Comparison of ENCODE assay signal across 24 cellular contexts in genomic region chr7:42747073-42747472, GRCh38.
DNase-seq lines count a peak whose midpoint lies in the region; FAIRE-seq and TF ChIP-seq lines count a peak whose summit lies in the region.
"Had no signal": no experiment of that assay in that cellular context is flagged by ENCODE, and none has a peak within 500 bp of the region (broad histone marks: within the 10 kb centered on the region; RNA-seq: fewer than 3 reads in every experiment).

No MANE protein-coding gene starts in this region.

- 94% methylated on average over 1 of the region's 2 CpGs for WGBS in mesenchymal stem cell
- WGBS in mesendoderm (ENCODE audit: extremely low coverage, insufficient coverage, low lambda C conversion rate), result 100% methylated on average over 1 of the region's 2 CpGs

- H2BK12ac ChIP-seq in mesenchymal stem cell (ENCODE audit: low read length in 2 of 2), result no peak overlapping the region

- no peak overlapping the region for H2AFZ ChIP-seq in endothelial cell of umbilical vein (ENCODE audit: low read depth, low read length)
- H2AFZ ChIP-seq in mesenchymal stem cell (ENCODE audit: low read depth, low read length), result no peak overlapping the region

- H4K20me1 ChIP-seq in endothelial cell of umbilical vein (replicated peaks; ENCODE audit: control insufficient read depth, extremely low read depth, insufficient read depth, low read length), result no peaks in the 10 kb centered on the region

- no peaks in the 10 kb centered on the region for H3K79me1 ChIP-seq in mesenchymal stem cell (replicated peaks; ENCODE audit: low read length, poor library complexity, severe bottlenecking)
- no peaks in the 10 kb centered on the region for H3K79me1 ChIP-seq in mesendoderm (ENCODE audit: low read length)

- no TSS peak for BruUV-seq in endothelial cell of umbilical vein (replicated peaks; lab: Mats Ljungman, UMichigan)

- H3K9me3 ChIP-seq in endothelial cell of umbilical vein (replicated peaks; ENCODE audit: control insufficient read depth, insufficient read depth, low read length) (no peaks in the 10 kb centered on the region), mesenchymal stem cell (ENCODE audit: control insufficient read depth, low read length) (peaks cover 4% of the 10 kb centered on the region)
- H3K9me3 ChIP-seq: BE2C had no signal

- H3K27ac ChIP-seq in endothelial cell of umbilical vein (ENCODE audit: insufficient read depth, low read depth, low read length), result no peak overlapping the region
- no peak overlapping the region for H3K27ac ChIP-seq in mesenchymal stem cell (ENCODE audit: low read length, poor library complexity, severe bottlenecking)
- H3K27ac ChIP-seq in mesendoderm (ENCODE audit: low read depth, low read length), result no peak overlapping the region
- H3K27ac ChIP-seq: 22Rv1, KMS-11 had no signal

- no peak overlapping the region for H3K56ac ChIP-seq in mesendoderm (ENCODE audit: low read length)

- H3K4me1 ChIP-seq in endothelial cell of umbilical vein (ENCODE audit: control insufficient read depth, extremely low read depth, insufficient read depth, low read length) (no peaks in the 10 kb centered on the region), mesenchymal stem cell (ENCODE audit: control insufficient read depth, insufficient read depth, low read depth, low read length) (no peaks in the 10 kb centered on the region), mesendoderm (ENCODE audit: control insufficient read depth, low read depth, low read length) (no peaks in the 10 kb centered on the region)
- H3K4me1 ChIP-seq: BE2C had no signal

- H3K23ac ChIP-seq in mesenchymal stem cell (ENCODE audit: low read length in 2 of 2), result no peak overlapping the region
- H3K23ac ChIP-seq in mesendoderm (ENCODE audit: low read length), result no peak overlapping the region

- H2AK5ac ChIP-seq in mesenchymal stem cell (ENCODE audit: low read length, severe bottlenecking) (no peak overlapping the region), mesendoderm (ENCODE audit: low read length) (no peak overlapping the region)

- H2BK5ac ChIP-seq in mesenchymal stem cell (ENCODE audit: low read depth, low read length, poor library complexity, severe bottlenecking) (no peak overlapping the region), mesendoderm (ENCODE audit: low read length) (no peak overlapping the region)

- FAIRE-seq in endothelial cell of umbilical vein (lab: Jason Lieb, UNC), result no peak
- FAIRE-seq: GM19239, HTR-8/SVneo had no signal

- no peak overlapping the region for H4K5ac ChIP-seq in mesendoderm (ENCODE audit: low read length)

- POLR2A ChIA-PET in endothelial cell of umbilical vein (lab: Charles Lee), result no interaction called here

- H3K9me1 ChIP-seq in endothelial cell of umbilical vein (replicated peaks; ENCODE audit: control insufficient read depth, extremely low read depth, insufficient read depth, low read length), result no peaks in the 10 kb centered on the region

- no peak overlapping the region for H2BK120ac ChIP-seq in mesenchymal stem cell (ENCODE audit: low read depth, low read length)
- no peak overlapping the region for H2BK120ac ChIP-seq in mesendoderm (ENCODE audit: low read depth, low read length)

- H2BK15ac ChIP-seq in mesenchymal stem cell (ENCODE audit: low read depth, poor library complexity, severe bottlenecking) (no peak overlapping the region), mesendoderm (replicated peaks; ENCODE audit: low read depth) (no peak overlapping the region)

- CTCF ChIA-PET in endothelial cell of umbilical vein (lab: Charles Lee), result interaction anchor here (1.2 to 1.3 kb wide), 2 partner anchors 11 to 96 kb away, joined by 3 to 4 read pairs; no protein-coding TSS in a partner anchor

- H3K4me2 ChIP-seq in endothelial cell of umbilical vein (ENCODE audit: insufficient read depth, low read length) (no peak overlapping the region), mesenchymal stem cell (ENCODE audit: low read length, poor library complexity, severe bottlenecking) (no peak overlapping the region), mesendoderm (ENCODE audit: low read length) (no peak overlapping the region)
- H3K4me2 ChIP-seq: KMS-11 had no signal

- no peak for TF ChIP-seq POLR2A in endothelial cell of umbilical vein (IDR thresholded peaks at IDR 0.05; ENCODE audit: low read depth, low read length)

- H3K36me3 ChIP-seq in endothelial cell of umbilical vein (ENCODE audit: control insufficient read depth in 2 of 2, extremely low read depth in 1 of 2, insufficient read depth in 2 of 2, low read length in 2 of 2) (no peaks in the 10 kb centered on the region), mesenchymal stem cell (ENCODE audit: control insufficient read depth in 1 of 2, insufficient read depth in 2 of 2, low read depth in 1 of 2, low read length in 2 of 2) (no peaks in the 10 kb centered on the region), mesendoderm (ENCODE audit: control insufficient read depth, insufficient read depth, low read length) (no peaks in the 10 kb centered on the region)
- H3K36me3 ChIP-seq: BE2C had no signal

- H3K79me2 ChIP-seq in endothelial cell of umbilical vein (ENCODE audit: control insufficient read depth, insufficient read depth, low read length) (no peaks in the 10 kb centered on the region), mesendoderm (ENCODE audit: control insufficient read depth, insufficient read depth, low read length) (no peaks in the 10 kb centered on the region)

- DNase-seq in DMS53 (lab: John Stamatoyannopoulos, UW) (peak; percentile 61), DMS53 treated with DMSO at 0.1 percent for 48 hours (lab: John Stamatoyannopoulos, UW; ENCODE audit: unreplicated experiment) (no peak), NAMALWA (ENCODE audit: low spot score) (peak; percentile 35), endothelial cell of umbilical vein (ENCODE audit: low read depth, low spot score) (no peak), mesenchymal stem cell (peak; percentile 22), NCI-H2029 (lab: John Stamatoyannopoulos, UW) (no peak), mesendoderm (no peak), HUDEP-2 (lab: John Stamatoyannopoulos, UW; ENCODE audit: unreplicated experiment in 76 of 76) (no peak)
- DNase-seq: BE2C; Calu3; CD8-positive, alpha-beta memory T cell; IMR-90; NCI-H1105; NCI-H1436 treated with DMSO at 0.1 percent for 48 hours; NCI-H2081; NCI-H2171 treated with DMSO at 0.1 percent for 48 hours; NCI-H524; NCI-H82; NK-92 treated with Interleukin-12 subunit alpha and Interleukin-12 subunit beta, amount 100 ng/mL, for 24 hours; PC-3 had no signal

- H4K8ac ChIP-seq in mesenchymal stem cell (ENCODE audit: low read length) (no peak overlapping the region), mesendoderm (ENCODE audit: low read depth, low read length) (no peak overlapping the region)

- no peak overlapping the region for H3K4ac ChIP-seq in mesenchymal stem cell (ENCODE audit: low read depth in 1 of 2, low read length in 2 of 2)
- H3K4ac ChIP-seq in mesendoderm (ENCODE audit: low read depth, low read length), result no peak overlapping the region

- no peak overlapping the region for H4K91ac ChIP-seq in mesenchymal stem cell (ENCODE audit: low read length)

- no peak for TF ChIP-seq CTCF in endothelial cell of umbilical vein (IDR thresholded peaks at IDR 0.05; ENCODE audit: extremely low read depth in 1 of 2, insufficient read depth in 1 of 2, low read depth in 1 of 2, low read length in 2 of 2)

- H3K4me3 ChIP-seq in endothelial cell of umbilical vein (replicated peaks in 1 of 3; ENCODE audit: insufficient read depth in 1 of 3, low read depth in 1 of 3, low read length in 3 of 3) (no peak overlapping the region), mesenchymal stem cell (ENCODE audit: insufficient read depth in 1 of 2, low read depth in 1 of 2, low read length in 2 of 2) (no peak overlapping the region), mesendoderm (ENCODE audit: low read length) (no peak overlapping the region)

- H3K9ac ChIP-seq in endothelial cell of umbilical vein (replicated peaks; ENCODE audit: extremely low read depth, insufficient read depth, low read length) (no peak overlapping the region), mesenchymal stem cell (ENCODE audit: low read length) (no peak overlapping the region), mesendoderm (ENCODE audit: low read length) (no peak overlapping the region)
- H3K9ac ChIP-seq: KMS-11 had no signal

- no peaks in the 10 kb centered on the region for H3K27me3 ChIP-seq in endothelial cell of umbilical vein (ENCODE audit: control insufficient read depth in 2 of 2, insufficient read depth in 2 of 2, low read length in 2 of 2)
- H3K27me3 ChIP-seq in mesenchymal stem cell (ENCODE audit: control insufficient read depth in 1 of 2, insufficient read depth in 1 of 2, low read length in 2 of 2), result no peaks in the 10 kb centered on the region
- no peaks in the 10 kb centered on the region for H3K27me3 ChIP-seq in mesendoderm (ENCODE audit: insufficient read depth, low read length, poor library complexity)
- H3K27me3 ChIP-seq: BE2C had no signal

- no peak overlapping the region for H3K14ac ChIP-seq in mesenchymal stem cell (ENCODE audit: low read length in 2 of 2)

- dilution Hi-C loops in endothelial cell of umbilical vein (cut with MboI; ENCODE audit: extremely low pct_ligation_motif_present, low sequenced_read_pairs), result no loop called here

- no peak overlapping the region for H3K18ac ChIP-seq in mesenchymal stem cell (ENCODE audit: low read depth in 1 of 2, low read length in 2 of 2)
- H3K18ac ChIP-seq in mesendoderm (ENCODE audit: low read length), result no peak overlapping the region

- intact Hi-C loops in endothelial cell of umbilical vein (cut with micrococcal nuclease), result no loop called here

TF ChIP-seq in endothelial cell of umbilical vein, 7 proteins besides CTCF, POLR2A, EP300 and RAD21:
- TF ChIP-seq MAX (IDR thresholded peaks at IDR 0.05; ENCODE audit: insufficient read depth, insufficient read length), result no peak
- peak; percentile 15 for TF ChIP-seq JUN (IDR thresholded peaks at IDR 0.05; ENCODE audit: borderline replicate concordance, insufficient read depth, insufficient read length, low read depth)

Comparison
In these comparisons a context has a peak if more than half of its experiments do, and no peak if none do; other contexts are left out.
1. DNase-seq: peak in DMS53 (single experiment), NAMALWA (single experiment) and mesenchymal stem cell (single experiment); none in DMS53 treated with DMSO at 0.1 percent for 48 hours (single experiment), endothelial cell of umbilical vein (single experiment), NCI-H2029 (single experiment), mesendoderm (single experiment) and HUDEP-2 (0 of 76).